In genomic region chr17:73191443-73192218, GRCh38 we compare ENCODE assay signal across 8 cellular contexts. TPM values are rescaled to one million over a fixed set of nuclear protein-coding genes. Genes with fewer than 3 reads are reported as not detected.
DNase-seq lines count a peak whose midpoint lies in the region; ATAC-seq and TF ChIP-seq lines count a peak whose summit lies in the region.

No MANE protein-coding gene starts in this region.

- peak overlapping the region; percentile 92 for H3K27ac Mint-ChIP-seq in chondrocyte (ENCODE audit: unreplicated experiment)

- peaks cover 4% of the 10 kb centered on the region for H3K36me3 Mint-ChIP-seq in chondrocyte (ENCODE audit: low read depth)

- peak; percentile 77 for TF ChIP-seq CTCF in GM12874 (IDR thresholded peaks at IDR 0.05; ENCODE audit: insufficient read depth, low read depth, low read length)
- peak; percentile 89 for TF ChIP-seq CTCF in chondrocyte (IDR thresholded peaks at IDR 0.05)

- no peaks in the 10 kb centered on the region for H3K27me3 Mint-ChIP-seq in chondrocyte (ENCODE audit: low read depth)

- ATAC-seq in HG03025 (IDR thresholded peaks at IDR 0.05; ENCODE audit: low FRiP score, unreplicated experiment) (peak; percentile 40), HG02852 (IDR thresholded peaks at IDR 0.05; ENCODE audit: unreplicated experiment) (no peak)

- DNase-seq in NCI-H345 (lab: John Stamatoyannopoulos, UW), result peak; percentile 83
- peak; percentile 59 for DNase-seq in activated CD4-positive, CD25-positive, alpha-beta regulatory T cell treated with anti-CD3 and anti-CD28 coated beads, Interleukin-2, amount 50 U/mL, for 16 hours (ENCODE audit: low read depth, low spot score)
- DNase-seq in chondrocyte (ENCODE audit: low spot score), result no peak
- peak; percentile 87 for DNase-seq in left kidney (ENCODE audit: low read depth, low spot score)
- peak; percentile 41 to 51 for DNase-seq in stimulated activated CD4-positive, alpha-beta T cell treated with anti-CD3 and anti-CD28 coated beads, Interleukin-1b, Interleukin-23, amount 100 ng/mL, for 4 hours (ENCODE audit: low read depth in 2 of 2)

- peak overlapping the region; percentile 85 for H3K4me3 Mint-ChIP-seq in chondrocyte (ENCODE audit: unreplicated experiment)

- no peaks in the 10 kb centered on the region for H3K9me3 Mint-ChIP-seq in chondrocyte (ENCODE audit: low read depth)

- H3K4me1 Mint-ChIP-seq in chondrocyte (ENCODE audit: low read depth), result peaks cover 26% of the 10 kb centered on the region

RNA-seq across cellular contexts. Expression of gene COG1, which starts 1.2 kb away (rescaled TPM):
- 45.1 to 54.7 TPM (median 48.9 TPM) in 3 replicates for total RNA-seq in chondrocyte

RNA-seq across cellular contexts. Expression of gene SSTR2, which starts 26.8 kb away (rescaled TPM):
- 0.82 to 1.5 TPM (median 1.5 TPM) in 3 replicates for total RNA-seq in chondrocyte
